In the genomic region with DNA sequence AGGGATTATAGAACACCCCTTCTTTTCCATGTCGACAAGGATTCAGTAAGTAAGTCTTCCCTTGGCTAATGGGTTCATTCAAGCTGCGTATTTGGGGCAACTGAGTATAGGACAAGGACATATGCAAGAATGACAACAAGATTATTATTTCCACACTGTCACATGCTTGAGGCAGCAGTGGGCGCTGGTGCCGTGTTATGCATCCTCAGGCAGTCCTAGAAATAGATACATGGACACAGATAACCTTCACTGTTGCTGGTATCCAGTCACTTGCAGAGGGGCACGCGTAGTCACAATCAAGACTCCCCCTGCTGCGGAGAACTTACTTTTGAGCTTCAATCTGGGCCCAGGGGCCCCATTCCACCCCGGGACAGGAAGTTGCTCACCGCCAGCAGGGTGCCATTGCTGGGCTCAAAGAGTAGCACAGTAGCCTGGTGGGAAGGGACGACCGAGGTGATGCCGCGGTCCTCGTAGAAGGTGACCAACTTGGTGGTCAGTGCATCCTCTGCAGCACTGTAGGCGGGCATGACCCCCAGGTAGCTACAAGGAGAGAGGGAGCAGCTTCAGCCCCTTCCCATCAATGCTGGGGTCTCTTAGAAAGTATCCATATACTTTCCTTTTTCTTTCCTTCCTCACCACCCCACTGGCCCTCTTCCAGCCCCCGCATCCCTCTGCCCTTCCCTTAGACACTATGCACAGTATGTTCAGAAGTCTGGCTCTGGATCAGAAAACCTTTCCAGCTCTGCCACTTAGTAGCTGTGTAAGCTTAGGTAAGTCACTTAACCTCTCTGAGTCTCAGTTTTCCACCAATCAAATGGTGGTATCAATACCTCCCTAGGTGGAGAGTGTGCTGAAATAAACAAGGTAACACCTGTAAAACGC, we compare ENCODE assay signal across 10 cellular contexts. TPM values are rescaled to one million over a fixed set of nuclear protein-coding genes. Genes with fewer than 3 reads are reported as not detected.
A peak's percentile ranks its signal among the peaks of the same experiment; 100 is the strongest.
DNase-seq lines count a peak whose midpoint lies in the region; ATAC-seq and TF ChIP-seq lines count a peak whose summit lies in the region.
"Had no signal": no experiment of that assay in that cellular context is flagged by ENCODE, and none has a peak within 500 bp of the region (broad histone marks: within the 10 kb centered on the region; RNA-seq: fewer than 3 reads in every experiment).

No MANE protein-coding gene starts in this region.

- no peaks in the 10 kb centered on the region; the same call in 1 of the 2 replicates for H3K27me3 ChIP-seq in HCT116 (ENCODE audit: insufficient read depth, low read length)
- no peaks in the 10 kb centered on the region for H3K27me3 ChIP-seq in right cardiac atrium (ENCODE audit: control insufficient read depth, insufficient read depth)

- 51% methylated on average over 17 of the region's 17 CpGs for WGBS in right cardiac atrium

- H3K9me3 ChIP-seq in HCT116 (ENCODE audit: control insufficient read depth in 1 of 2, insufficient read depth in 1 of 2, low read depth in 1 of 2, low read length in 2 of 2) (no peaks in the 10 kb centered on the region), right cardiac atrium (ENCODE audit: control insufficient read depth, low read length) (no peaks in the 10 kb centered on the region)

- RAD21 ChIA-PET in HCT116 (lab: Charles Lee; ENCODE audit: low non-redundant PET in 1 of 2, low total read pairs in 2 of 2, uncharacterized antibody in 2 of 2, unreplicated experiment in 2 of 2): interaction anchor here in 1 of 2 experiments (1.0 kb wide), 1 partner anchor 88 kb away, joined by 3 read pairs; no protein-coding TSS in a partner anchor

- no peaks in the 10 kb centered on the region for H3K36me3 Mint-ChIP-seq in activated B cell treated with CpG ODN at 0.5 μM for 24 hours (ENCODE audit: low read depth)
- H3K36me3 Mint-ChIP-seq in activated CD8-positive, alpha-beta T cell treated with anti-CD3 and anti-CD28 coated beads for 36 hours (ENCODE audit: low read depth): no peaks in the 10 kb centered on the region

- H4K20me1 ChIP-seq in HCT116 (ENCODE audit: insufficient read depth): no peaks in the 10 kb centered on the region

- intact Hi-C loops in HCT116 (cut with micrococcal nuclease): no loop called here
- intact Hi-C loops in activated B cell treated with CpG ODN at 0.5 μM for 24 hours (cut with micrococcal nuclease): loop anchor here (2.0 to 5.0 kb wide), 3 partner anchors 80 to 515 kb away; a partner anchor contains a TSS
- intact Hi-C loops in right cardiac atrium (cut with DNase I): loop anchor here in 1 of 4 donors (10.0 kb wide), 1 partner anchor 112 kb away; no protein-coding TSS in a partner anchor
- intact Hi-C loops in activated CD8-positive, alpha-beta T cell treated with anti-CD3 and anti-CD28 coated beads for 36 hours (cut with micrococcal nuclease): no loop called here

- peak overlapping the region; percentile 79 for H3K4me3 Mint-ChIP-seq in activated B cell treated with CpG ODN at 0.5 μM for 24 hours
- no peak overlapping the region for H3K4me3 Mint-ChIP-seq in activated CD8-positive, alpha-beta T cell treated with anti-CD3 and anti-CD28 coated beads for 36 hours

- no peaks in the 10 kb centered on the region for H3K79me2 ChIP-seq in HCT116 (ENCODE audit: insufficient read depth, low read length)

- TF ChIP-seq POLR2A in HCT116 (IDR thresholded peaks at IDR 0.05; ENCODE audit: borderline replicate concordance, extremely low read depth, insufficient read depth, insufficient read length): no peak

- BruUV-seq in HCT116 (replicated peaks; lab: Mats Ljungman, UMichigan): no TSS peak

- TF ChIP-seq CTCF in HCT116 (IDR thresholded peaks at IDR 0.05 in 2 of 3, conservative IDR thresholded peaks at IDR 0.05 in 1 of 3; ENCODE audit: borderline replicate concordance in 1 of 3, insufficient read depth in 1 of 3, low read depth in 2 of 3, low read length in 2 of 3): no peak
- no peak for TF ChIP-seq CTCF in activated B cell treated with CpG ODN at 0.5 μM for 24 hours (IDR thresholded peaks at IDR 0.05)
- TF ChIP-seq CTCF in activated CD8-positive, alpha-beta T cell treated with anti-CD3 and anti-CD28 coated beads for 36 hours (IDR thresholded peaks at IDR 0.05): no peak

- TF ChIP-seq RAD21 in HCT116 (IDR thresholded peaks at IDR 0.05; ENCODE audit: low read depth): no peak

- peak overlapping the region; percentile 44 to 67 for H3K4me3 ChIP-seq in HCT116 (replicated peaks in 1 of 2; ENCODE audit: low read depth in 1 of 2, low read length in 2 of 2)
- H3K4me3 ChIP-seq in right cardiac atrium (ENCODE audit: low read length): peak overlapping the region; percentile 46
- H3K4me3 ChIP-seq in skeletal muscle cell (ENCODE audit: low read depth, low read length): peak overlapping the region; percentile 36

- no peaks in the 10 kb centered on the region for H3K9me2 ChIP-seq in HCT116 (ENCODE audit: insufficient read depth)

- peaks cover 46% of the 10 kb centered on the region for H3K4me1 Mint-ChIP-seq in activated B cell treated with CpG ODN at 0.5 μM for 24 hours
- H3K4me1 Mint-ChIP-seq in activated CD8-positive, alpha-beta T cell treated with anti-CD3 and anti-CD28 coated beads for 36 hours (ENCODE audit: low read depth): no peaks in the 10 kb centered on the region

- DNase-seq in HCT116 (ENCODE audit: low read depth, low spot score): no peak
- DNase-seq in activated B cell treated with CpG ODN at 0.5 μM for 24 hours: no peak
- DNase-seq in right cardiac atrium: peak in 2 of 3 donors; percentile 62 to 64
- DNase-seq in skeletal muscle cell (ENCODE audit: low read depth): no peak
- no peak for DNase-seq in effector CD4-positive, alpha-beta T cell
- no peak for DNase-seq in globus pallidus (ENCODE audit: low spot score)
- no peak for DNase-seq in SIG-M5 (lab: John Stamatoyannopoulos, UW)
- DNase-seq in activated CD8-positive, alpha-beta T cell treated with anti-CD3 and anti-CD28 coated beads for 36 hours: no peak

- no peak overlapping the region for H3K27ac ChIP-seq in HCT116 (ENCODE audit: low read depth, low read length)
- peak overlapping the region; percentile 76 for H3K27ac ChIP-seq in right cardiac atrium (ENCODE audit: low read length)
- H3K27ac ChIP-seq: brain microvascular endothelial cell had no signal

- H3K36me3 ChIP-seq in HCT116 (ENCODE audit: control insufficient read depth in 1 of 2, insufficient read depth in 2 of 2, low read length in 2 of 2): no peaks in the 10 kb centered on the region
- H3K36me3 ChIP-seq: brain microvascular endothelial cell had no signal

- H3K9ac ChIP-seq in HCT116 (ENCODE audit: low read length): 0 out of 2 replicates have a peak overlapping the region, but pooled peaks have one; percentile 55

- H3K27me3 Mint-ChIP-seq in activated B cell treated with CpG ODN at 0.5 μM for 24 hours: peaks cover 18% of the 10 kb centered on the region
- H3K27me3 Mint-ChIP-seq in activated CD8-positive, alpha-beta T cell treated with anti-CD3 and anti-CD28 coated beads for 36 hours: peaks cover 60% of the 10 kb centered on the region

- H3K4me2 ChIP-seq in HCT116 (ENCODE audit: low read length): peak overlapping the region; percentile 100

- POLR2A ChIA-PET in HCT116 (lab: Charles Lee): no interaction called here
- POLR2A ChIA-PET in activated B cell treated with CpG ODN at 0.5 μM for 24 hours (lab: Charles Lee): interaction anchor here (1.0 to 2.2 kb wide), 3 partner anchors 13 to 88 kb away, joined by 3 to 10 read pairs (median 4); no protein-coding TSS in a partner anchor
- POLR2A ChIA-PET in activated CD8-positive, alpha-beta T cell treated with anti-CD3 and anti-CD28 coated beads for 36 hours (lab: Charles Lee): interaction anchor here (0.6 kb wide), 1 partner anchor 8 kb away, joined by 3 read pairs; no protein-coding TSS in a partner anchor

- peaks cover 8% of the 10 kb centered on the region for H3K9me3 Mint-ChIP-seq in activated B cell treated with CpG ODN at 0.5 μM for 24 hours
- H3K9me3 Mint-ChIP-seq in activated CD8-positive, alpha-beta T cell treated with anti-CD3 and anti-CD28 coated beads for 36 hours: no peaks in the 10 kb centered on the region

- H3K4me1 ChIP-seq in HCT116 (ENCODE audit: control insufficient read depth in 1 of 2, insufficient read depth in 2 of 2, low read length in 2 of 2) (peaks cover 0 to 18% of the 10 kb centered on the region in 2 experiments; a peak in 1 of 4 replicates), right cardiac atrium (ENCODE audit: control insufficient read depth, insufficient read depth, low read length) (no peaks in the 10 kb centered on the region)

- no peak overlapping the region for H3K27ac Mint-ChIP-seq in activated B cell treated with CpG ODN at 0.5 μM for 24 hours
- no peak overlapping the region for H3K27ac Mint-ChIP-seq in activated CD8-positive, alpha-beta T cell treated with anti-CD3 and anti-CD28 coated beads for 36 hours

- CTCF ChIA-PET in HCT116 (lab: Charles Lee): interaction anchor here (3.3 kb wide), 1 partner anchor 89 kb away, joined by 22 read pairs; no protein-coding TSS in a partner anchor
- CTCF ChIA-PET in activated B cell treated with CpG ODN at 0.5 μM for 24 hours (lab: Charles Lee): interaction anchor here (0.7 to 3.3 kb wide), 7 partner anchors 12 to 120 kb away, joined by 3 to 13 read pairs (median 5); no protein-coding TSS in a partner anchor
- CTCF ChIA-PET in activated CD8-positive, alpha-beta T cell treated with anti-CD3 and anti-CD28 coated beads for 36 hours (lab: Charles Lee): interaction anchor here (1.0 to 3.2 kb wide), 4 partner anchors 13 to 121 kb away, joined by 3 to 13 read pairs (median 8); no protein-coding TSS in a partner anchor

- peak overlapping the region; percentile 81 for H2AFZ ChIP-seq in HCT116 (ENCODE audit: low read depth, low read length, poor library complexity, severe bottlenecking)

- ATAC-seq in HCT116 (peak; percentile 48), activated B cell treated with CpG ODN at 0.5 μM for 24 hours (ENCODE audit: low read depth) (no peak), right cardiac atrium (peak; percentile 59 to 69)
- no peak for ATAC-seq in activated CD8-positive, alpha-beta T cell treated with anti-CD3 and anti-CD28 coated beads for 36 hours

TF ChIP-seq in HCT116, 20 proteins besides CTCF, POLR2A, EP300 and RAD21 (continues in another document):
- TF ChIP-seq TCF7L2 (IDR thresholded peaks at IDR 0.05; ENCODE audit: borderline replicate concordance, extremely low read depth, insufficient read depth, insufficient read length): no peak

RNA-seq across cellular contexts. Expression of a gene that starts 0.8 kb away (rescaled TPM):
- total RNA-seq in HCT116 (2021; ENCODE audit: unreplicated experiment): 4.9 TPM
- 4.7 and 4.9 TPM in 2 replicates for polyA plus RNA-seq in HCT116 (2012)
- 4.2 and 4.5 TPM in 2 replicates for total RNA-seq in activated B cell treated with CpG ODN at 0.5 μM for 24 hours
- total RNA-seq in right cardiac atrium: 100 to 1,000 TPM; 108 to 143 (median 124) TPM
- polyA plus RNA-seq in right cardiac atrium: 108 TPM
- total RNA-seq in activated CD8-positive, alpha-beta T cell treated with anti-CD3 and anti-CD28 coated beads for 36 hours: not detected
- total RNA-seq: NCI-H460 had no signal

RNA-seq across cellular contexts. Expression of a gene that starts 43.8 kb away (rescaled TPM):
- total RNA-seq in HCT116 (2021; ENCODE audit: unreplicated experiment) (not detected), activated B cell treated with CpG ODN at 0.5 μM for 24 hours (not detected in 2 replicates), right cardiac atrium (not detected)
- polyA plus RNA-seq in HCT116 (2012): 0.01 TPM in 1 of 2 replicates, not detected in the other
- not detected for polyA plus RNA-seq in right cardiac atrium
- not detected for total RNA-seq in activated CD8-positive, alpha-beta T cell treated with anti-CD3 and anti-CD28 coated beads for 36 hours
- total RNA-seq: NCI-H460 had no signal

Comparison
In these comparisons a context has a peak if more than half of its experiments do, and no peak if none do; other contexts are left out.
1. ATAC-seq: peak in HCT116 (single experiment) and right cardiac atrium (2 of 2); none in activated B cell treated with CpG ODN at 0.5 μM for 24 hours (single experiment) and activated CD8-positive, alpha-beta T cell treated with anti-CD3 and anti-CD28 coated beads for 36 hours (single experiment).
2. DNase-seq: peak in right cardiac atrium (2 of 3); none in HCT116 (single experiment), activated B cell treated with CpG ODN at 0.5 μM for 24 hours (single experiment), skeletal muscle cell (single experiment), effector CD4-positive, alpha-beta T cell (single experiment), globus pallidus (single experiment), SIG-M5 (single experiment) and activated CD8-positive, alpha-beta T cell treated with anti-CD3 and anti-CD28 coated beads for 36 hours (single experiment).
3. RNA of a gene that starts 0.8 kb away (total RNA-seq): 108 to 143 TPM in right cardiac atrium; 4.9 TPM in HCT116 (single experiment), 4.2 to 4.5 TPM in activated B cell treated with CpG ODN at 0.5 μM for 24 hours and not detected in activated CD8-positive, alpha-beta T cell treated with anti-CD3 and anti-CD28 coated beads for 36 hours; every median in the first group is over 10 times any median in the second.
4. Peak in every context shown above with its lines, with median percentiles within 50 percentile points of each other: H3K4me3 ChIP-seq.